8 cellular contexts compared by ENCODE assay signal in genomic region chr6:52419809-52420667, GRCh38. TPM values are rescaled to one million over a fixed set of nuclear protein-coding genes. Genes with fewer than 3 reads are reported as not detected.
DNase-seq lines count a peak whose midpoint lies in the region; ATAC-seq and TF ChIP-seq lines count a peak whose summit lies in the region.

Gene EFHC1, plus strand, starts transcription at chr6:52420342. Its CDS starts 69 bp downstream, at chr6:52420411.

- TF ChIP-seq EP300 in tibial nerve (IDR thresholded peaks at IDR 0.05), result peak; percentile 94

- WGBS in tibial nerve, 2 donors, result 0 to 1% methylated on average over 35 to 42 of the region's 57 CpGs

- TF ChIP-seq POLR2A in GM10847 (IDR thresholded peaks at IDR 0.05; ENCODE audit: extremely low read depth, insufficient read length), result peak; percentile 91
- peak; percentile 80 to 92 for TF ChIP-seq POLR2A in tibial nerve (IDR thresholded peaks at IDR 0.05)

- H3K9ac ChIP-seq in parathyroid adenoma, result no peak within 1 kb of the TSS

- no peaks in the 10 kb centered on the region for H3K4me1 ChIP-seq in parathyroid adenoma
- H3K4me1 ChIP-seq in tibial nerve, result peaks cover 0 to 61% (median 21%) of the 10 kb centered on the region in 4 donors

- H3K4me3 ChIP-seq in parathyroid adenoma (ENCODE audit: low read depth, low read length) (peak within 1 kb of the TSS; percentile 95), tibial nerve (peak within 1 kb of the TSS; percentile 49 to 92 (median 80))

- H3K36me3 ChIP-seq in parathyroid adenoma (ENCODE audit: control insufficient read depth, insufficient read depth, low read length), result no peaks in the 10 kb centered on the region
- no peaks in the 10 kb centered on the region for H3K36me3 ChIP-seq in tibial nerve

- ATAC-seq in HG02642 (IDR thresholded peaks at IDR 0.05; ENCODE audit: poor library complexity, unreplicated experiment) (peak; percentile 94), Right ventricle myocardium superior (ENCODE audit: poor library complexity) (peak; percentile 98)

- DNase-seq in NCI-H1105 treated with DMSO at 0.1 percent for 48 hours (lab: John Stamatoyannopoulos, UW) (peak; percentile 99), SKM-1 treated with dmso at 0.1 percent for 144 hours (lab: John Stamatoyannopoulos, UW; ENCODE audit: unreplicated experiment) (peak; percentile 96), Right ventricle myocardium superior (peak; percentile 99), tibial nerve (ENCODE audit: low spot score in 2 of 2) (peak; percentile 98)
- peak; percentile 95 for DNase-seq in activated naive CD8-positive, alpha-beta T cell treated with anti-CD3 and anti-CD28 coated beads, Interleukin-2, amount 50 U/mL, for 16 hours (ENCODE audit: low read depth, low spot score)

- H3K4me2 ChIP-seq in parathyroid adenoma (ENCODE audit: low read length), result peak within 1 kb of the TSS; percentile 97

- H3K27ac ChIP-seq in parathyroid adenoma (peak within 1 kb of the TSS; percentile 60), tibial nerve (peak within 1 kb of the TSS; percentile 77 to 95 (median 88))

- H2AFZ ChIP-seq in parathyroid adenoma, result peak within 1 kb of the TSS; percentile 79

- H3K9me3 ChIP-seq in parathyroid adenoma (ENCODE audit: control insufficient read depth, low read length), result no peaks in the 10 kb centered on the region
- no peaks in the 10 kb centered on the region for H3K9me3 ChIP-seq in tibial nerve

- H3K79me2 ChIP-seq in parathyroid adenoma, result peaks cover 2% of the 10 kb centered on the region

- no peak for TF ChIP-seq CTCF in parathyroid adenoma (IDR thresholded peaks at IDR 0.05)
- TF ChIP-seq CTCF in tibial nerve (IDR thresholded peaks at IDR 0.05), result peak in 1 of 5 experiments; percentile 16

- H3K27me3 ChIP-seq in parathyroid adenoma (ENCODE audit: control insufficient read depth, insufficient read depth, low read length) (no peaks in the 10 kb centered on the region), tibial nerve (no peaks in the 10 kb centered on the region)

- intact Hi-C loops in Right ventricle myocardium superior (cut with DNase I), result loop anchor here (1.0 to 5.0 kb wide), 4 partner anchors 72 to 172 kb away; partner anchors contain the start of gene TRAM2

RNA-seq across cellular contexts. Expression of gene EFHC1, which starts in this region (rescaled TPM):
- total RNA-seq in Right ventricle myocardium superior (6.4 TPM), tibial nerve (10 to 100 TPM; 30.6 to 45.6 (median 37.7) TPM)

Comparison
In these comparisons a context has a peak if more than half of its experiments do, and no peak if none do; other contexts are left out.
1. Peak in every context shown above with its lines: DNase-seq, ATAC-seq, H3K4me3 ChIP-seq and H3K27ac ChIP-seq.